8 cellular contexts compared by ENCODE assay signal in the genomic region with DNA sequence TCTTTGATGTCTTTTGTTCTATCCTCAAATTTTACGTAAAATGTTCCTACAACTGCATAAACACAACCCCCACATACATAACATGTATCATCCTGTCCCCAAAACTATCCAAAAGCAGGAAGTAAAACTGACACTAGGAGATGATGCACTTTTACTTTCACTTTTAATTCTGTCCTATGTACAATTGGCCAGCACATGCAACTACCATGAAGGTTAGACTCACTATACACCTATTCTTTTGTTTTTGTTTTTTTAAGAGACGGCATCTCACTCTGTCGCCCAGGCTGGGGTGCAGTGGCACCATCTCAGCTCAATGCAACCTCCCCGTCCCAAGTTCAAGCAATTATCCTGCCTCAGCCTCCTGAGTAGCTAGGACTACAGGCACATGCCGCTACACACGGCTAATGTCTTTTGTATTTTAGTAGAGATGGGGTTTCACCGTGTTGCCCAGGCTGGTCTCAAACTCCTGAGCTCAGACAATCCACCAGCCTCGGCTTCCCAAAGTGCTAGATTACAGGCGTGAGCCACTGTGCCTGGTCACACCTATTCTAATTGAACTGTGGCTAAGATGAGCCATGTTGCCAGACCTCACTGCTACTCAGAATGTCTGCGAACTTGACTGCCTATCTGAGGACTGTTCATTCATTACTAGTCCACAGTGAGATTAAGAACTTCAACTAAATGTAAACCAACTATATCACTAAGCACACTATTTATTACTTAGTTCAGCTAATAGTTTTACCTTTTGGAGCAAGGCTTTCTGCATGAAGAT. TPM values are rescaled to one million over a fixed set of nuclear protein-coding genes. Genes with fewer than 3 reads are reported as not detected.
A peak's percentile ranks its signal among the peaks of the same experiment; 100 is the strongest.
DNase-seq lines count a peak whose midpoint lies in the region; ATAC-seq and TF ChIP-seq lines count a peak whose summit lies in the region.

No MANE protein-coding gene starts in this region.

- peak overlapping the region; percentile 60 for H3K4me3 Mint-ChIP-seq in activated naive CD4-positive, alpha-beta T cell treated with anti-CD3 and anti-CD28 coated beads for 36 hours
- H3K4me3 Mint-ChIP-seq in immature natural killer cell (peak overlapping the region; percentile 71 to 88 (median 83)), mesothelial cell of epicardium (no peak overlapping the region)

- peak overlapping the region; percentile 16 to 80 (median 75) for H3K27ac ChIP-seq in tibial nerve

- peak in 1 of 2 donors; percentile 39 for TF ChIP-seq EP300 in tibial nerve (IDR thresholded peaks at IDR 0.05)

- H3K4me3 ChIP-seq in tibial nerve: peak overlapping the region in 2 of 4 donors; percentile 20 to 31

- peaks cover 0 to 48% (median 19%) of the 10 kb centered on the region in 4 donors for H3K4me1 ChIP-seq in tibial nerve

- ATAC-seq in GM18867 (IDR thresholded peaks at IDR 0.05; ENCODE audit: unreplicated experiment) (peak; percentile 99), HG02678 (IDR thresholded peaks at IDR 0.05; ENCODE audit: unreplicated experiment) (peak; percentile 99)

- H3K36me3 ChIP-seq in tibial nerve: peaks cover 0 to 24% (median 0%) of the 10 kb centered on the region in 3 donors

- no peak for TF ChIP-seq POLR2A in tibial nerve (IDR thresholded peaks at IDR 0.05)

- no peaks in the 10 kb centered on the region for H3K27me3 Mint-ChIP-seq in activated naive CD4-positive, alpha-beta T cell treated with anti-CD3 and anti-CD28 coated beads for 36 hours (ENCODE audit: low read depth)
- H3K27me3 Mint-ChIP-seq in immature natural killer cell (ENCODE audit: low read depth in 3 of 3) (no peaks in the 10 kb centered on the region), mesothelial cell of epicardium (ENCODE audit: low read depth) (no peaks in the 10 kb centered on the region)

- peaks cover 37% of the 10 kb centered on the region for H3K4me1 Mint-ChIP-seq in activated naive CD4-positive, alpha-beta T cell treated with anti-CD3 and anti-CD28 coated beads for 36 hours (ENCODE audit: low read depth)
- H3K4me1 Mint-ChIP-seq in immature natural killer cell (peaks cover 15 to 16% of the 10 kb centered on the region in 2 donors), mesothelial cell of epicardium (peaks cover 2% of the 10 kb centered on the region)

- no peaks in the 10 kb centered on the region for H3K36me3 Mint-ChIP-seq in activated naive CD4-positive, alpha-beta T cell treated with anti-CD3 and anti-CD28 coated beads for 36 hours (ENCODE audit: low read depth)
- H3K36me3 Mint-ChIP-seq in immature natural killer cell (peaks cover 2 to 5% (median 4%) of the 10 kb centered on the region in 3 donors), mesothelial cell of epicardium (peaks cover 10% of the 10 kb centered on the region)

- WGBS in tibial nerve, 2 donors: 70 to 77% methylated on average over 10 of the region's 10 CpGs

- H3K9me3 Mint-ChIP-seq in activated naive CD4-positive, alpha-beta T cell treated with anti-CD3 and anti-CD28 coated beads for 36 hours: no peaks in the 10 kb centered on the region
- H3K9me3 Mint-ChIP-seq in immature natural killer cell (no peaks in the 10 kb centered on the region), mesothelial cell of epicardium (no peaks in the 10 kb centered on the region)

- peak; percentile 14 for DNase-seq in NCI-H2196 (lab: John Stamatoyannopoulos, UW; ENCODE audit: unreplicated experiment)
- peak; percentile 24 for DNase-seq in activated naive CD4-positive, alpha-beta T cell treated with anti-CD3 and anti-CD28 coated beads for 36 hours
- peak; percentile 53 to 63 (median 61) for DNase-seq in immature natural killer cell
- DNase-seq in tibial nerve (ENCODE audit: low spot score in 2 of 2): no peak
- DNase-seq in mesothelial cell of epicardium (ENCODE audit: low spot score in 2 of 2, unreplicated experiment in 2 of 2): no peak
- no peak for DNase-seq in nucleus accumbens (lab: John Stamatoyannopoulos, UW)

- no peaks in the 10 kb centered on the region for H3K27me3 ChIP-seq in tibial nerve

- peak overlapping the region; percentile 87 for H3K27ac Mint-ChIP-seq in activated naive CD4-positive, alpha-beta T cell treated with anti-CD3 and anti-CD28 coated beads for 36 hours
- H3K27ac Mint-ChIP-seq in immature natural killer cell: peak overlapping the region; percentile 89 to 94 (median 92)
- H3K27ac Mint-ChIP-seq in mesothelial cell of epicardium: no peak overlapping the region

- CTCF ChIA-PET in activated naive CD4-positive, alpha-beta T cell treated with anti-CD3 and anti-CD28 coated beads for 36 hours (lab: Charles Lee): interaction anchor here (0.6 to 3.0 kb wide), 7 partner anchors 9 to 759 kb away, joined by 3 to 9 read pairs (median 4); no protein-coding TSS in a partner anchor

- H3K9me3 ChIP-seq in tibial nerve: no peaks in the 10 kb centered on the region

- intact Hi-C loops in activated naive CD4-positive, alpha-beta T cell treated with anti-CD3 and anti-CD28 coated beads for 36 hours (cut with micrococcal nuclease): loop anchor here (1.0 to 2.0 kb wide), 8 partner anchors 12 to 235 kb away; a partner anchor contains a TSS

- no peak for TF ChIP-seq CTCF in tibial nerve (IDR thresholded peaks at IDR 0.05)
- TF ChIP-seq CTCF in mesothelial cell of epicardium (IDR thresholded peaks at IDR 0.05; ENCODE audit: unreplicated experiment): no peak

RNA-seq across cellular contexts. Expression of a gene that starts 48.0 kb away (rescaled TPM):
- 10 to 100 TPM; 35.8 to 39.2 TPM for total RNA-seq in activated naive CD4-positive, alpha-beta T cell treated with anti-CD3 and anti-CD28 coated beads for 36 hours
- polyA plus RNA-seq in immature natural killer cell: 10 to 100 TPM; 41.3 to 64.3 (median 45.2) TPM
- total RNA-seq in tibial nerve (100 to 1,000 TPM in 1 of 4 donors, 10 to 100 TPM in 3; 72.1 to 115 (median 83.3) TPM), mesothelial cell of epicardium (16.5 to 18.3 TPM (median 17.3 TPM) in 3 replicates)

Comparison
In these comparisons a context has a peak if more than half of its experiments do, and no peak if none do; other contexts are left out.
1. DNase-seq: peak in NCI-H2196 (single experiment), activated naive CD4-positive, alpha-beta T cell treated with anti-CD3 and anti-CD28 coated beads for 36 hours (single experiment) and immature natural killer cell (3 of 3); none in tibial nerve (0 of 2), mesothelial cell of epicardium (0 of 2) and nucleus accumbens (0 of 56).